Comparison of ENCODE assay signal across 13 cellular contexts in genomic region chr3:129111076-129111780, GRCh38. TPM values are rescaled to one million over a fixed set of nuclear protein-coding genes. Genes with fewer than 3 reads are reported as not detected.
"Had no signal": no experiment of that assay in that cellular context is flagged by ENCODE, and none has a peak within 500 bp of the region (broad histone marks: within the 10 kb centered on the region; RNA-seq: fewer than 3 reads in every experiment).

No MANE protein-coding gene starts in this region.

RNA-seq across cellular contexts. Expression of gene GP9, which starts 50.6 kb away (rescaled TPM):
- total RNA-seq: activated B cell treated with CpG ODN at 0.5 μM for 24 hours; endodermal cell; foreskin keratinocyte; heart left ventricle; kidney epithelial cell; ovary; progenitor cell of endocrine pancreas; renal cortical epithelial cell; skeletal muscle tissue; subcutaneous adipose tissue; T-helper 2 cell treated with Interferon-gamma antibody and Interleukin-4, amounts not matched to agents 100 ng/mL and 5 ng/mL, for 36 hours; thoracic aorta had no signal
- polyA plus RNA-seq: foreskin keratinocyte, heart left ventricle, ovary, SK-N-SH had no signal
